Comparison of ENCODE assay signal across 1 cellular context in the genomic region with DNA sequence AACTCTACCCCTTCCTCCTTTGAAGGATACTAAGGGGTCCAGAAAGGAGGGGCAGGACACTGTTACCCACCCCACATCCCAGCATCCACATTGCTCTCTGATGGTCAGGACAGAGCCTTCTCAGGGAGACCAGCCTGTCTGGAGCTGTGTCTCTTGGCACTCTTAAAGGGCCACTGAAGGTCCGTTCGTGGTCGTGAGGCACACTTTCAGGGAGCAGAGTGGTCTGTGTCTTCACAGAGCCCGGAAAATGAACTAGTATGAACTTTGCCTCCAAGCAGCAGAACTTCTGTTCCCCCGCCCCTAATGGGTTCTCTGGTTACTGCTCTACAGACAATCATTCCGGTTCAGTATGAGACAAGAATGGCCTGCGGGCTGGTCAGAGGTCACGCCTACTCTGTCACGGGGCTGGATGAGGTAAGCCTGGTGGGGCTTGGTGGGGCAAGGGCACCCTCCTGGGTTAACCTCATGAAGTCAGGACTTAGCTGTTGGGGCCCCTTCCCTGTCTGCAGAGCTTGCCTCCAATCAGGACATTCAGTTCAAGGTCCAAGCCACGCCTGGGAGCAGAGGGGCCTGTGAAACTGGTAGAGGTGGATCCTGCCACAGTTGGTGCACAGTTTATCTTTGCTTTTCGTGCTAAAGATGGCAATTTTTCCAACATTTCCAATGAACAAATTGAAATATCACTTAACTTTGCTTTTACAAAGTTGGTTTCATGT.
TF ChIP-seq lines count a peak whose summit lies in the region.

No MANE protein-coding gene starts in this region.

TF ChIP-seq in HepG2, 621 proteins besides CTCF, POLR2A, EP300 and RAD21 (continued from another document and continues in another):
- TF ChIP-seq, protein P1, sequence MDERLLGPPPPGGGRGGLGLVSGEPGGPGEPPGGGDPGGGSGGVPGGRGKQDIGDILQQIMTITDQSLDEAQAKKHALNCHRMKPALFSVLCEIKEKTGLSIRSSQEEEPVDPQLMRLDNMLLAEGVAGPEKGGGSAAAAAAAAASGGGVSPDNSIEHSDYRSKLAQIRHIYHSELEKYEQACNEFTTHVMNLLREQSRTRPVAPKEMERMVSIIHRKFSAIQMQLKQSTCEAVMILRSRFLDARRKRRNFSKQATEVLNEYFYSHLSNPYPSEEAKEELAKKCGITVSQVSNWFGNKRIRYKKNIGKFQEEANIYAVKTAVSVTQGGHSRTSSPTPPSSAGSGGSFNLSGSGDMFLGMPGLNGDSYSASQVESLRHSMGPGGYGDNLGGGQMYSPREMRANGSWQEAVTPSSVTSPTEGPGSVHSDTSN (CRISPR knock-in tag; IDR thresholded peaks at IDR 0.05) = no peak
- TF ChIP-seq KDM6A (CRISPR knock-in tag; IDR thresholded peaks at IDR 0.05; ENCODE audit: low read depth) (peak; percentile 98), ZNF337 (CRISPR knock-in tag; IDR thresholded peaks at IDR 0.05; ENCODE audit: borderline replicate concordance, low read depth) (no peak), STAT5B (CRISPR knock-in tag; IDR thresholded peaks at IDR 0.05) (no peak), ADNP (CRISPR knock-in tag; IDR thresholded peaks at IDR 0.05) (no peak), ZFP41 (CRISPR knock-in tag; IDR thresholded peaks at IDR 0.05; ENCODE audit: borderline replicate concordance) (no peak), ZFX (CRISPR knock-in tag; IDR thresholded peaks at IDR 0.05; ENCODE audit: low read depth) (peak; percentile 87), MXD4 (CRISPR knock-in tag; IDR thresholded peaks at IDR 0.05) (0 out of 2 replicates have a peak, but pooled peaks have one; percentile 20), STAG1 (CRISPR knock-in tag; IDR thresholded peaks at IDR 0.05) (no peak; the same call in 1 of the 2 replicates), ZNF354B (CRISPR knock-in tag; IDR thresholded peaks at IDR 0.05) (no peak), ZNF367 (CRISPR knock-in tag; IDR thresholded peaks at IDR 0.05; ENCODE audit: borderline replicate concordance) (no peak), SNAPC5 (CRISPR knock-in tag; IDR thresholded peaks at IDR 0.05; ENCODE audit: borderline replicate concordance) (no peak), HOXD1 (CRISPR knock-in tag; IDR thresholded peaks at IDR 0.05) (no peak), TBX3 (IDR thresholded peaks at IDR 0.05; ENCODE audit: borderline replicate concordance) (peak; percentile 57; the same call in 1 of the 2 replicates), NAIF1 (CRISPR knock-in tag; IDR thresholded peaks at IDR 0.05; ENCODE audit: borderline replicate concordance) (0 out of 2 replicates have a peak, but pooled peaks have one; percentile 46), MAX (IDR thresholded peaks at IDR 0.05) (no peak), STAT6 (CRISPR knock-in tag; IDR thresholded peaks at IDR 0.05; ENCODE audit: borderline replicate concordance) (peak; percentile 91), ZNF326 (CRISPR knock-in tag; IDR thresholded peaks at IDR 0.05; ENCODE audit: borderline replicate concordance) (no peak), HMGXB3 (CRISPR knock-in tag; IDR thresholded peaks at IDR 0.05; ENCODE audit: borderline replicate concordance) (peak; percentile 49), RARA (CRISPR knock-in tag; IDR thresholded peaks at IDR 0.05) (peak; percentile 92), CBX5 (CRISPR knock-in tag; IDR thresholded peaks at IDR 0.05; ENCODE audit: borderline replicate concordance) (no peak), ETV6 (CRISPR knock-in tag; conservative IDR thresholded peaks at IDR 0.05) (peak; percentile 59; the same call in 1 of the 2 replicates), GABPA (IDR thresholded peaks at IDR 0.05; ENCODE audit: low read depth, low read length) (no peak), GABPA (CRISPR knock-in tag; IDR thresholded peaks at IDR 0.05; ENCODE audit: low read depth) (peak; percentile 55; the same call in 1 of the 2 replicates), ZBTB38 (CRISPR knock-in tag; IDR thresholded peaks at IDR 0.05) (peak; percentile 63; the same call in 1 of the 2 replicates), SOX13 (IDR thresholded peaks at IDR 0.05) (peak; percentile 53; the same call in 1 of the 2 replicates), SOX13 (CRISPR knock-in tag; conservative IDR thresholded peaks at IDR 0.05 in 1 of 2, IDR thresholded peaks at IDR 0.05 in 1 of 2) (peak in 1 of 2 experiments; percentile 80; a peak in 2 of 4 replicates), ARID4A (CRISPR knock-in tag; IDR thresholded peaks at IDR 0.05; ENCODE audit: borderline replicate concordance) (peak; percentile 67; the same call in 1 of the 2 replicates), ATF7-NPFF (CRISPR knock-in tag; IDR thresholded peaks at IDR 0.05; ENCODE audit: low read depth) (peak; percentile 73; the same call in 1 of the 2 replicates), ZNF503 (CRISPR knock-in tag; IDR thresholded peaks at IDR 0.05) (peak; percentile 71), PTBP1 (IDR thresholded peaks at IDR 0.05; ENCODE audit: low read depth, low read length, poor library complexity, severe bottlenecking) (no peak), PAWR (CRISPR knock-in tag; IDR thresholded peaks at IDR 0.05; ENCODE audit: borderline replicate concordance) (no peak), HES4 (CRISPR knock-in tag; IDR thresholded peaks at IDR 0.05; ENCODE audit: borderline replicate concordance) (no peak), ZNF33B (CRISPR knock-in tag; IDR thresholded peaks at IDR 0.05) (no peak), CENPX (CRISPR knock-in tag; IDR thresholded peaks at IDR 0.05) (no peak), KLF12 (CRISPR knock-in tag; IDR thresholded peaks at IDR 0.05; ENCODE audit: borderline replicate concordance) (no peak; the same call in 1 of the 2 replicates), ZC3H4 (CRISPR knock-in tag; IDR thresholded peaks at IDR 0.05; ENCODE audit: borderline replicate concordance) (no peak; the same call in 1 of the 2 replicates)
- TF ChIP-seq, protein P2, sequence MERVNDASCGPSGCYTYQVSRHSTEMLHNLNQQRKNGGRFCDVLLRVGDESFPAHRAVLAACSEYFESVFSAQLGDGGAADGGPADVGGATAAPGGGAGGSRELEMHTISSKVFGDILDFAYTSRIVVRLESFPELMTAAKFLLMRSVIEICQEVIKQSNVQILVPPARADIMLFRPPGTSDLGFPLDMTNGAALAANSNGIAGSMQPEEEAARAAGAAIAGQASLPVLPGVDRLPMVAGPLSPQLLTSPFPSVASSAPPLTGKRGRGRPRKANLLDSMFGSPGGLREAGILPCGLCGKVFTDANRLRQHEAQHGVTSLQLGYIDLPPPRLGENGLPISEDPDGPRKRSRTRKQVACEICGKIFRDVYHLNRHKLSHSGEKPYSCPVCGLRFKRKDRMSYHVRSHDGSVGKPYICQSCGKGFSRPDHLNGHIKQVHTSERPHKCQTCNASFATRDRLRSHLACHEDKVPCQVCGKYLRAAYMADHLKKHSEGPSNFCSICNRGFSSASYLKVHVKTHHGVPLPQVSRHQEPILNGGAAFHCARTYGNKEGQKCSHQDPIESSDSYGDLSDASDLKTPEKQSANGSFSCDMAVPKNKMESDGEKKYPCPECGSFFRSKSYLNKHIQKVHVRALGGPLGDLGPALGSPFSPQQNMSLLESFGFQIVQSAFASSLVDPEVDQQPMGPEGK (CRISPR knock-in tag; IDR thresholded peaks at IDR 0.05) = peak; percentile 98
- TF ChIP-seq, protein P3, sequence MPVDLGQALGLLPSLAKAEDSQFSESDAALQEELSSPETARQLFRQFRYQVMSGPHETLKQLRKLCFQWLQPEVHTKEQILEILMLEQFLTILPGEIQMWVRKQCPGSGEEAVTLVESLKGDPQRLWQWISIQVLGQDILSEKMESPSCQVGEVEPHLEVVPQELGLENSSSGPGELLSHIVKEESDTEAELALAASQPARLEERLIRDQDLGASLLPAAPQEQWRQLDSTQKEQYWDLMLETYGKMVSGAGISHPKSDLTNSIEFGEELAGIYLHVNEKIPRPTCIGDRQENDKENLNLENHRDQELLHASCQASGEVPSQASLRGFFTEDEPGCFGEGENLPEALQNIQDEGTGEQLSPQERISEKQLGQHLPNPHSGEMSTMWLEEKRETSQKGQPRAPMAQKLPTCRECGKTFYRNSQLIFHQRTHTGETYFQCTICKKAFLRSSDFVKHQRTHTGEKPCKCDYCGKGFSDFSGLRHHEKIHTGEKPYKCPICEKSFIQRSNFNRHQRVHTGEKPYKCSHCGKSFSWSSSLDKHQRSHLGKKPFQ (CRISPR knock-in tag; IDR thresholded peaks at IDR 0.05; ENCODE audit: insufficient replicate concordance) = peak; percentile 10
